14 cellular contexts compared by ENCODE assay signal in the genomic region with DNA sequence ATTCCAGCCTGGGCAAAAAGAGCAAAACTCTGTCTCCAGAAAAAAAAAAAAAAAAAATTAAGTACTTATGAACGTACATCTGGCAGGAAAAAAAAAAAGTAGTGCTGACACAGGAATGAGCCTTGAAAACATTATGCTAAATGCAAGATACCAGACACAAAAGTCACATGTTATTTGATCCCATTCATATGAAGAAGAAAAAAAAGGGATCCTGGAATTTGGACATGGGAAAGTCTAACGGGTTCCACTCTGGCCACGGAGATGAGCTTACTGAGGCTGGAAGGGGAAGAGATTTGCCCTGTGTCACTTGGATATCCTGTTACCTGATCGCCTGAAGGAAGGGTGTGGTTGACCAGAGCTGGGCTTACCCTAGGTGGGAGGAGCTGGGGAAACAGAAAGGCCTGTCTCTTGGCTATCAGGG.
DNase-seq lines count a peak whose midpoint lies in the region; ATAC-seq and TF ChIP-seq lines count a peak whose summit lies in the region.
"Had no signal": no experiment of that assay in that cellular context is flagged by ENCODE, and none has a peak within 500 bp of the region (broad histone marks: within the 10 kb centered on the region; RNA-seq: fewer than 3 reads in every experiment).

No MANE protein-coding gene starts in this region.

- DNase-seq in AG04450 (ENCODE audit: low read depth, low spot score) (peak; percentile 68), RWPE2 (ENCODE audit: low spot score) (no peak), foreskin fibroblast (peak; percentile 80 to 87), DMS79 (lab: John Stamatoyannopoulos, UW) (no peak), midbrain (lab: John Stamatoyannopoulos, UW) (no peak)
- no peak for DNase-seq in stimulated activated CD4-positive, alpha-beta T cell treated with anti-CD3 and anti-CD28 coated beads, Interleukin-2, amount 100 ng/mL, for 48 hours
- DNase-seq: activated effector memory CD4-positive, alpha-beta T cell treated with Interleukin-2 at 50 U/mL for 16 hours; BE2C; dorsolateral prefrontal cortex; pancreas; upper lobe of left lung had no signal

- H3K36me3 ChIP-seq in HEK293 (ENCODE audit: control insufficient read depth in 2 of 2, insufficient read depth in 1 of 2, low read length in 2 of 2) (no peaks in the 10 kb centered on the region), RWPE2 (ENCODE audit: low read depth) (no peaks in the 10 kb centered on the region)
- H3K36me3 ChIP-seq: BE2C, pancreas, upper lobe of left lung had no signal

- POLR2A ChIA-PET in AG04450 (lab: Yijun Ruan, JAX), result no interaction called here
- POLR2A ChIA-PET in HEK293 (lab: Yijun Ruan, JAX), result interaction anchor here (0.7 kb wide), 1 partner anchor 77 kb away, joined by 3 read pairs; no protein-coding TSS in a partner anchor

- TF ChIP-seq CTCF in AG04450 (IDR thresholded peaks at IDR 0.05; ENCODE audit: low read depth, low read length), result no peak
- no peak for TF ChIP-seq CTCF in HEK293 (tag by site-specific recombination; IDR thresholded peaks at IDR 0.05)
- TF ChIP-seq CTCF in RWPE2 (IDR thresholded peaks at IDR 0.05; ENCODE audit: poor library complexity, severe bottlenecking), result no peak
- no peak for TF ChIP-seq CTCF in foreskin fibroblast (IDR thresholded peaks at IDR 0.05; ENCODE audit: low read depth, low read length)

- H3K9me3 ChIP-seq in AG04450 (ENCODE audit: control insufficient read depth, insufficient read depth, low read length) (no peaks in the 10 kb centered on the region; the same call in 1 of the 2 replicates), HEK293 (ENCODE audit: control insufficient read depth, insufficient read depth, low read depth, low read length) (no peaks in the 10 kb centered on the region), RWPE2 (ENCODE audit: severe bottlenecking) (no peaks in the 10 kb centered on the region)
- H3K9me3 ChIP-seq: BE2C, pancreas, upper lobe of left lung had no signal

- CTCF ChIA-PET in AG04450 (lab: Charles Lee), result interaction anchor here (0.7 kb wide), 2 partner anchors 146 to 308 kb away, joined by 3 to 6 read pairs; no protein-coding TSS in a partner anchor
- CTCF ChIA-PET in HEK293 (lab: Yijun Ruan, JAX), result interaction anchor here (1.8 kb wide), 1 partner anchor 16 kb away, joined by 4 read pairs; no protein-coding TSS in a partner anchor

- H3K27me3 ChIP-seq in AG04450 (ENCODE audit: control insufficient read depth, insufficient read depth, low read length) (no peaks in the 10 kb centered on the region), RWPE2 (ENCODE audit: insufficient read depth, poor library complexity, severe bottlenecking) (no peaks in the 10 kb centered on the region)
- H3K27me3 ChIP-seq: BE2C, dorsolateral prefrontal cortex, pancreas, upper lobe of left lung had no signal

- H3K27ac ChIP-seq in AG04450 (ENCODE audit: low read depth, low read length) (peak overlapping the region; percentile 65), HEK293 (ENCODE audit: extremely low read depth, low read depth, low read length) (no peak overlapping the region), RWPE2 (ENCODE audit: poor library complexity, severe bottlenecking) (peak overlapping the region; percentile 89)
- H3K27ac ChIP-seq: dorsolateral prefrontal cortex, KMS-11, pancreas, upper lobe of left lung had no signal

- H3K4me1 ChIP-seq in HEK293 (ENCODE audit: control insufficient read depth, insufficient read depth, low read length) (no peaks in the 10 kb centered on the region), RWPE2 (ENCODE audit: insufficient read depth, poor library complexity, severe bottlenecking) (peaks cover 31% of the 10 kb centered on the region)
- H3K4me1 ChIP-seq: BE2C, pancreas, upper lobe of left lung had no signal

- ATAC-seq in RWPE2 (ENCODE audit: low read depth), result peak; percentile 73
- ATAC-seq in HG03159 (IDR thresholded peaks at IDR 0.05; ENCODE audit: unreplicated experiment), result no peak
- ATAC-seq: pancreas had no signal

- H3K4me3 ChIP-seq in AG04450 (ENCODE audit: low read depth, low read length) (no peak overlapping the region), HEK293 (ENCODE audit: low read depth, low read length) (no peak overlapping the region), RWPE2 (ENCODE audit: severe bottlenecking) (no peak overlapping the region), foreskin fibroblast (ENCODE audit: low read depth in 1 of 2, low read length in 2 of 2) (no peak overlapping the region)
- H3K4me3 ChIP-seq: dorsolateral prefrontal cortex, pancreas, upper lobe of left lung had no signal

TF ChIP-seq in HEK293, 187 proteins besides CTCF, POLR2A, EP300 and RAD21:
- TF ChIP-seq KLF1 (tag by site-specific recombination; IDR thresholded peaks at IDR 0.05), result peak; percentile 88
- TF ChIP-seq ZNF211 (tag by site-specific recombination; IDR thresholded peaks at IDR 0.05; ENCODE audit: low read depth), result no peak
- no peak for TF ChIP-seq ZNF214 (tag by site-specific recombination; IDR thresholded peaks at IDR 0.05; ENCODE audit: borderline replicate concordance)
- no peak for TF ChIP-seq PRDM6 (tag by site-specific recombination; IDR thresholded peaks at IDR 0.05)
- TF ChIP-seq AEBP2 (tag by site-specific recombination; IDR thresholded peaks at IDR 0.05; ENCODE audit: borderline replicate concordance), result no peak

Comparison
In these comparisons a context has a peak if more than half of its experiments do, and no peak if none do; other contexts are left out.
1. DNase-seq: peak in AG04450 (single experiment) and foreskin fibroblast (2 of 2); none in RWPE2 (single experiment), DMS79 (single experiment), stimulated activated CD4-positive, alpha-beta T cell treated with anti-CD3 and anti-CD28 coated beads, Interleukin-2, amount 100 ng/mL, for 48 hours (0 of 2) and midbrain (single experiment).